19 cellular contexts compared by ENCODE assay signal in the genomic region with DNA sequence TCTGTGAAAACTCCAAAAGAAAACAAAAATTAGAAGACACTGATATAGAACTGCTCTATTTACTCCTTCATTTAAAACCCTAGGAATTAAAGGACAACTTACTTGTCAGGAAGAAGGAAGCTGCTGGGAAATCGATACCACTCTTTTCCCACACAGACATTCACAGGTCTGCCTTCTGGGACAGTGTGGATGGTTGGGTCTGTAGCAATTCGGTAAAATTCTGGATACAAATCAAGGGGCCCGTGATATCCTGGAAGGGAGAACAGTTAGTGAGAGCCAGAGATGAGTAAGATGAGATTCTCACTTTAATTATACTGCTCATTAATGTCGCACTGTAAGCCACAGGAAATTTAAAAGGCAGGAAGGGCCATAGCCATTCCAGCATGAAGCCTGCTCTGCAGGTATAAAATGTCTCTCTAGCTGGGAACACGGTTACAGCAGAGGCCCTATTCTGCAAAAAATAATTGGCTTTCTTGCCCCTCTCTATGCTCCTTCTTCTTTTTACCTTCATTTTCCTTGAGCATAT. TPM values are rescaled to one million over a fixed set of nuclear protein-coding genes. Genes with fewer than 3 reads are reported as not detected.
"Had no signal": no experiment of that assay in that cellular context is flagged by ENCODE, and none has a peak within 500 bp of the region (broad histone marks: within the 10 kb centered on the region; RNA-seq: fewer than 3 reads in every experiment).

No MANE protein-coding gene starts in this region.

- H3K27me3 ChIP-seq: ascending aorta, heart right ventricle, neural progenitor cell, ovary, tibial artery had no signal

- H3K4me2 ChIP-seq: neural progenitor cell had no signal

- H3K36me3 ChIP-seq: ovary had no signal

- H3K27me3 Mint-ChIP-seq: activated B cell treated with CpG ODN at 0.5 μM for 24 hours; activated CD8-positive, alpha-beta T cell treated with anti-CD3 and anti-CD28 coated beads for 36 hours; activated naive CD4-positive, alpha-beta T cell treated with anti-CD3 and anti-CD28 coated beads, Interleukin-2, amount 10 ng/mL, durations not matched to agents 7 days and 5 days; activated T-cell treated with anti-CD3 and anti-CD28 coated beads, Interleukin-2, amount 50 U/mL, for 24 hours; naive thymus-derived CD4-positive, alpha-beta T cell had no signal

- H2AFZ ChIP-seq: neural progenitor cell had no signal

- H3K4me1 Mint-ChIP-seq: activated B cell treated with CpG ODN at 0.5 μM for 24 hours had no signal

- H3K27ac Mint-ChIP-seq: activated B cell treated with CpG ODN at 0.5 μM for 24 hours; activated CD8-positive, alpha-beta T cell treated with anti-CD3 and anti-CD28 coated beads for 36 hours; activated naive CD4-positive, alpha-beta T cell treated with anti-CD3 and anti-CD28 coated beads, Interleukin-2, amount 10 ng/mL, durations not matched to agents 7 days and 5 days; activated T-cell treated with anti-CD3 and anti-CD28 coated beads, Interleukin-2, amount 50 U/mL, for 24 hours; immature natural killer cell; naive thymus-derived CD4-positive, alpha-beta T cell; neural progenitor cell had no signal

- DNase-seq: activated B cell treated with CpG ODN at 0.5 μM for 24 hours; activated CD4-positive, alpha-beta T cell treated with anti-CD3 and anti-CD28 coated beads for 48 hours; activated CD8-positive, alpha-beta T cell treated with anti-CD3 and anti-CD28 coated beads for 36 hours; activated naive CD4-positive, alpha-beta T cell treated with anti-CD3 and anti-CD28 coated beads, Interleukin-2, amount 10 ng/mL, durations not matched to agents 7 days and 5 days; activated T-cell treated with anti-CD3 and anti-CD28 coated beads, Interleukin-2, amount 50 U/mL, for 24 hours; cortex of kidney; heart right ventricle; immature natural killer cell; kidney glomerular epithelial cell; left ventricle myocardium superior; naive thymus-derived CD4-positive, alpha-beta T cell; ovary; stimulated activated naive CD4-positive, alpha-beta T cell; T-helper 1 cell; T-helper 9 cell; tibial artery had no signal

- ATAC-seq: left ventricle myocardium superior; naive thymus-derived CD4-positive, alpha-beta T cell had no signal

- H3K27ac ChIP-seq: ascending aorta, neural progenitor cell, ovary, tibial artery had no signal

- H3K9ac ChIP-seq: neural progenitor cell had no signal

- FAIRE-seq: endometrium had no signal

- H3K4me3 ChIP-seq: ascending aorta, heart right ventricle, neural progenitor cell, ovary, tibial artery had no signal

- H3K9me3 Mint-ChIP-seq: activated B cell treated with CpG ODN at 0.5 μM for 24 hours; activated CD8-positive, alpha-beta T cell treated with anti-CD3 and anti-CD28 coated beads for 36 hours; activated naive CD4-positive, alpha-beta T cell treated with anti-CD3 and anti-CD28 coated beads, Interleukin-2, amount 10 ng/mL, durations not matched to agents 7 days and 5 days; activated T-cell treated with anti-CD3 and anti-CD28 coated beads, Interleukin-2, amount 50 U/mL, for 24 hours; immature natural killer cell; naive thymus-derived CD4-positive, alpha-beta T cell; neural progenitor cell had no signal

- H3K4me3 Mint-ChIP-seq: activated B cell treated with CpG ODN at 0.5 μM for 24 hours; activated CD8-positive, alpha-beta T cell treated with anti-CD3 and anti-CD28 coated beads for 36 hours; activated naive CD4-positive, alpha-beta T cell treated with anti-CD3 and anti-CD28 coated beads, Interleukin-2, amount 10 ng/mL, durations not matched to agents 7 days and 5 days; activated T-cell treated with anti-CD3 and anti-CD28 coated beads, Interleukin-2, amount 50 U/mL, for 24 hours; immature natural killer cell; naive thymus-derived CD4-positive, alpha-beta T cell; neural progenitor cell had no signal

- H3K9me3 ChIP-seq: ascending aorta, heart right ventricle, ovary, tibial artery had no signal

RNA-seq across cellular contexts. Expression of a gene that starts 41.9 kb away (rescaled TPM):
- total RNA-seq: ascending aorta had no signal
